ENCODE assay signal across 16 cellular contexts in the genomic region with DNA sequence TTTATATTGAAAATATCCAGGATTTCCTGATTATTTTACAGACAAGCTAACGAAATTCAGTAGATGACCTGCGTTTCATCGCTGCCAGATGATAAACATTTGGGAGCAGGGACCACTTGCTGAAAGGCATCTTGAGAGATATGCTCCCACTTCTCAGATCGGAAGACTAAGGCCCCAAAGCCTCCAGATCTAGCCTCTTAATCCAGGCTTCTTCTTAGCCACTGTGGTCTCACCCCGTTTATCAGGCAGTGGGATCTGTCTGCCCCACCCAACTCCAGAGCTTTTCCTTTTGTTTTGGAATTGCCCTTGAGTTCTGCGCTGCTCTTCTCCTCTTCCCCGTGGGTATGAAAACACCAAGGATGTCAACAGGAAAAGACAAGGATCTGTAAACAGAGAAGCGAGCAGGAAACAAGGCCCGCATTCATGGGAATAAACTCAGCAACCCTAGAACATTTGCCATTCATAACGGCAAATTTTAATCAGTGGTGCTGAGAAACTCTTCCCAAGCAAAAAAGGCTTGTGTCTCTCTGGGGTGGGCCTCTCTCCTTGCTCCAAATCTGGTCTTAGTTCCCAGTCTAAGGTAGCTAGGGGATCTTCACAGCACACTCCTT. TPM values are rescaled to one million over a fixed set of nuclear protein-coding genes. Genes with fewer than 3 reads are reported as not detected.
DNase-seq lines count a peak whose midpoint lies in the region; ATAC-seq, FAIRE-seq and TF ChIP-seq lines count a peak whose summit lies in the region.
"Had no signal": no experiment of that assay in that cellular context is flagged by ENCODE, and none has a peak within 500 bp of the region (broad histone marks: within the 10 kb centered on the region; RNA-seq: fewer than 3 reads in every experiment).

No MANE protein-coding gene starts in this region.

- H3K9me3 ChIP-seq in gastroesophageal sphincter: no peaks in the 10 kb centered on the region
- H3K9me3 ChIP-seq: thyroid gland had no signal

- no peaks in the 10 kb centered on the region for H3K27me3 ChIP-seq in gastroesophageal sphincter
- H3K27me3 ChIP-seq: thyroid gland had no signal

- ATAC-seq in gastroesophageal sphincter (no peak), HG03175 (IDR thresholded peaks at IDR 0.05; ENCODE audit: unreplicated experiment) (no peak)
- ATAC-seq: activated CD8-positive, alpha-beta memory T cell treated with anti-CD3 and anti-CD28 coated beads, Interleukin-2, amount 10 ng/mL, durations not matched to agents 7 days and 5 days; WTC11 had no signal

- DNase-seq in pons (ENCODE audit: low spot score) (peak; percentile 69), NCI-H2227 (lab: John Stamatoyannopoulos, UW; ENCODE audit: unreplicated experiment) (no peak), NCI-H774 (lab: John Stamatoyannopoulos, UW) (no peak)
- DNase-seq in activated CD4-positive, alpha-beta T cell treated with anti-CD3 and anti-CD28 coated beads for 48 hours: no peak
- DNase-seq: activated CD8-positive, alpha-beta memory T cell treated with anti-CD3 and anti-CD28 coated beads, Interleukin-2, amount 10 ng/mL, durations not matched to agents 7 days and 5 days; activated naive CD4-positive, alpha-beta T cell; effector CD4-positive, alpha-beta T cell; HFFc6; NCI-H345; SW 1271; thyroid gland had no signal

- peak overlapping the region in 3 of 4 donors; percentile 9 to 41 (median 21) for H3K27ac ChIP-seq in gastroesophageal sphincter
- H3K27ac ChIP-seq: thyroid gland had no signal

- peak overlapping the region in 1 of 2 donors; percentile 1 for H3K4me3 ChIP-seq in gastroesophageal sphincter
- H3K4me3 ChIP-seq: thyroid gland had no signal

- WGBS in gastroesophageal sphincter (ENCODE audit: low coverage in 1 of 2), 2 donors: 58 to 90% methylated on average over 8 to 10 of the region's 10 CpGs

- TF ChIP-seq POLR2A in gastroesophageal sphincter (IDR thresholded peaks at IDR 0.05): no peak

- no peak for TF ChIP-seq CTCF in gastroesophageal sphincter (IDR thresholded peaks at IDR 0.05)

- FAIRE-seq in A204.1 (lab: Jason Lieb, UNC): peak; percentile 91

- H3K36me3 ChIP-seq in gastroesophageal sphincter: peaks cover 0 to 8% of the 10 kb centered on the region in 2 donors

- peaks cover 0 to 17% (median 3%) of the 10 kb centered on the region in 3 donors for H3K4me1 ChIP-seq in gastroesophageal sphincter
- H3K4me1 ChIP-seq: thyroid gland had no signal

- TF ChIP-seq EP300 in gastroesophageal sphincter (IDR thresholded peaks at IDR 0.05): no peak

TF ChIP-seq in PFSK-1, 5 proteins besides CTCF, POLR2A, EP300 and RAD21:
- TF ChIP-seq TAF1 (IDR thresholded peaks at IDR 0.05; ENCODE audit: borderline replicate concordance, insufficient read depth, low read length): no peak
- TF ChIP-seq SIN3A (IDR thresholded peaks at IDR 0.05; ENCODE audit: borderline replicate concordance, insufficient read depth, low read length): 0 out of 2 replicates have a peak, but pooled peaks have one; percentile 33
- TF ChIP-seq FOXP2 (optimal IDR thresholded peaks at IDR 0.05; ENCODE audit: borderline replicate concordance, extremely low read depth, extremely low read length, insufficient read depth): no peak

RNA-seq across cellular contexts. Expression of a gene that starts 21.4 kb away (rescaled TPM):
- polyA plus RNA-seq in PFSK-1 (2012; ENCODE audit: insufficient read length, low read depth): 144 TPM
- total RNA-seq in gastroesophageal sphincter: 100 to 1,000 TPM; 148 to 354 (median 233) TPM

RNA-seq across cellular contexts. Expression of a gene that starts 35.8 kb away (rescaled TPM):
- polyA plus RNA-seq in PFSK-1 (2012; ENCODE audit: insufficient read length, low read depth): 112 TPM
- total RNA-seq in gastroesophageal sphincter: 100 to 1,000 TPM; 193 to 582 (median 307) TPM
